In the genomic region with DNA sequence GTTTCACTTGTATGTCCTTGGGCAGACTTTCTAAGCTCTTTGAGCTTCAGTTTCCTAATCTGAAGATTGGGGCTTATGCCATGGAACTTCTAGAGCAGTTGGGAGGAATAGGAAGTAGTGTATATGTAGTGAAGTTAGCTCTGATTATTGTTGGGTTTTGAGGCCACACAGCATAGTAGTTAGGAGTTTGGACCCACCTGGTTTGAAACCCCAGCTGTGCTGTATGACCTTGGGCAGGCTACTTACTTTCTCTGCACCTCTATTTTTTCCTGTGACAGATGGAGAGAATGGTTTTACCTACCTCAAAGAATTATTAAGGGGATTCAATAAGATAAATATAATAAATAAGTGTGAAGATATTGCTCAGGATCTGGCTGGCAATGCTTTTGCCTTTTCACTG, we compare ENCODE assay signal across 1 cellular context.
TF ChIP-seq lines count a peak whose summit lies in the region.

No MANE protein-coding gene starts in this region.

TF ChIP-seq in GM12878, 131 proteins besides CTCF, POLR2A, EP300 and RAD21 (continued from another document):
- TF ChIP-seq, protein P1, sequence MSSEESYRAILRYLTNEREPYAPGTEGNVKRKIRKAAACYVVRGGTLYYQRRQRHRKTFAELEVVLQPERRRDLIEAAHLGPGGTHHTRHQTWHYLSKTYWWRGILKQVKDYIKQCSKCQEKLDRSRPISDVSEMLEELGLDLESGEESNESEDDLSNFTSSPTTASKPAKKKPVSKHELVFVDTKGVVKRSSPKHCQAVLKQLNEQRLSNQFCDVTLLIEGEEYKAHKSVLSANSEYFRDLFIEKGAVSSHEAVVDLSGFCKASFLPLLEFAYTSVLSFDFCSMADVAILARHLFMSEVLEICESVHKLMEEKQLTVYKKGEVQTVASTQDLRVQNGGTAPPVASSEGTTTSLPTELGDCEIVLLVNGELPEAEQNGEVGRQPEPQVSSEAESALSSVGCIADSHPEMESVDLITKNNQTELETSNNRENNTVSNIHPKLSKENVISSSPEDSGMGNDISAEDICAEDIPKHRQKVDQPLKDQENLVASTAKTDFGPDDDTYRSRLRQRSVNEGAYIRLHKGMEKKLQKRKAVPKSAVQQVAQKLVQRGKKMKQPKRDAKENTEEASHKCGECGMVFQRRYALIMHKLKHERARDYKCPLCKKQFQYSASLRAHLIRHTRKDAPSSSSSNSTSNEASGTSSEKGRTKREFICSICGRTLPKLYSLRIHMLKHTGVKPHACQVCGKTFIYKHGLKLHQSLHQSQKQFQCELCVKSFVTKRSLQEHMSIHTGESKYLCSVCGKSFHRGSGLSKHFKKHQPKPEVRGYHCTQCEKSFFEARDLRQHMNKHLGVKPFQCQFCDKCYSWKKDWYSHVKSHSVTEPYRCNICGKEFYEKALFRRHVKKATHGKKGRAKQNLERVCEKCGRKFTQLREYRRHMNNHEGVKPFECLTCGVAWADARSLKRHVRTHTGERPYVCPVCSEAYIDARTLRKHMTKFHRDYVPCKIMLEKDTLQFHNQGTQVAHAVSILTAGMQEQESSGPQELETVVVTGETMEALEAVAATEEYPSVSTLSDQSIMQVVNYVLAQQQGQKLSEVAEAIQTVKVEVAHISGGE (CRISPR knock-in tag; IDR thresholded peaks at IDR 0.05) = no peak
- TF ChIP-seq FOXK2 (IDR thresholded peaks at IDR 0.05) = no peak
- no peak for TF ChIP-seq POLR2AphosphoS5 (IDR thresholded peaks at IDR 0.05; ENCODE audit: low read length)
- no peak for TF ChIP-seq RELA (IDR thresholded peaks at IDR 0.05; ENCODE audit: borderline replicate concordance, partially characterized antibody)
- TF ChIP-seq EGR1 (IDR thresholded peaks at IDR 0.05; ENCODE audit: borderline replicate concordance in 1 of 2, low read depth in 2 of 2, low read length in 2 of 2) = no peak
- TF ChIP-seq NFXL1 (IDR thresholded peaks at IDR 0.05; ENCODE audit: borderline replicate concordance) = no peak
TF ChIP-seq in GM12878: peak in this region for 0.
